ENCODE assay signal across 23 cellular contexts in the genomic region with DNA sequence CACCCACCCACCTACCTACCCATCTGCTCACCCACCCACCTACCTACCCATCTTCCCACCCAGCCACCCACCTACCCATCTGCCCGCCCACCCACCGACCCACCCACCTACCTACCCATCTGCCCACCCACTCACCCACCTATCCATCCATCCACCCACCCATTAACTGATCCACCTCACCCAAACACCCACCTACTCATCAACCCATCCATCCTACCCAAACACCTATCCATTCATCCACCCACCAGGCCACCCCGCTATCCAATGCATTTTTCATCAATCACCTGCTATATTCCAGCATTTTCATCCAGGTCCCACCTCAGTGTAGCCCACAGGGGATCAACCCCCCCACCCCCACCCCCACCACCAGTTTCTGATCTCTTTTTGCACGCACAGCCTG.
"Had no signal": no experiment of that assay in that cellular context is flagged by ENCODE, and none has a peak within 500 bp of the region (broad histone marks: within the 10 kb centered on the region; RNA-seq: fewer than 3 reads in every experiment).

No MANE protein-coding gene starts in this region.

- H3K4me3 ChIP-seq: left ventricle myocardium inferior, lung, pancreas, prostate gland, smooth muscle cell, suprapubic skin, thoracic aorta, tibial artery, vagina had no signal

- H3K27me3 ChIP-seq: pancreas, suprapubic skin, tibial artery, vagina had no signal

- H3K9me3 Mint-ChIP-seq: immature natural killer cell; memory B cell; naive thymus-derived CD8-positive, alpha-beta T cell; nephron; neural crest cell; stimulated activated naive CD8-positive, alpha-beta T cell treated with anti-CD3 and anti-CD28 coated beads, Interleukin-15, Interleukin-2, amounts not matched to agents 100 ng/mL and 50 ng/mL, for 24 hours had no signal

- H3K4me1 ChIP-seq: left ventricle myocardium inferior, pancreas, prostate gland had no signal

- H3K27me3 Mint-ChIP-seq: naive thymus-derived CD8-positive, alpha-beta T cell; stimulated activated naive CD8-positive, alpha-beta T cell treated with anti-CD3 and anti-CD28 coated beads, Interleukin-15, Interleukin-2, amounts not matched to agents 100 ng/mL and 50 ng/mL, for 24 hours had no signal

- H3K36me3 ChIP-seq: left ventricle myocardium inferior, pancreas, prostate gland, suprapubic skin, thoracic aorta, tibial artery, vagina had no signal

- H3K27ac ChIP-seq: left ventricle myocardium inferior, pancreas, prostate gland, suprapubic skin, thoracic aorta, vagina had no signal

- H3K27ac Mint-ChIP-seq: immature natural killer cell; memory B cell; naive thymus-derived CD8-positive, alpha-beta T cell; stimulated activated naive CD8-positive, alpha-beta T cell treated with anti-CD3 and anti-CD28 coated beads, Interleukin-15, Interleukin-2, amounts not matched to agents 100 ng/mL and 50 ng/mL, for 24 hours had no signal

- H3K4me3 Mint-ChIP-seq: immature natural killer cell; memory B cell; naive thymus-derived CD8-positive, alpha-beta T cell; nephron; neural crest cell; stimulated activated naive CD8-positive, alpha-beta T cell treated with anti-CD3 and anti-CD28 coated beads, Interleukin-15, Interleukin-2, amounts not matched to agents 100 ng/mL and 50 ng/mL, for 24 hours had no signal

- H3K9me3 ChIP-seq: left ventricle myocardium inferior, pancreas, prostate gland, suprapubic skin, thoracic aorta, tibial artery, vagina had no signal

- ATAC-seq: naive thymus-derived CD8-positive, alpha-beta T cell; pancreas; right cardiac atrium had no signal

- H3K36me3 Mint-ChIP-seq: immature natural killer cell; memory B cell; naive thymus-derived CD8-positive, alpha-beta T cell had no signal

- H3K4me1 Mint-ChIP-seq: immature natural killer cell, memory B cell had no signal

- DNase-seq: immature natural killer cell; left ventricle myocardium inferior; pancreas; retina; stimulated activated CD4-positive, alpha-beta T cell treated with anti-CD3 and anti-CD28 coated beads, Interleukin-12 subunit alpha, Interleukin-12 subunit beta, amount 100 ng/mL, for 4 hours; stimulated activated CD4-positive, alpha-beta T cell treated with anti-CD3 and anti-CD28 coated beads, Interleukin-15, amount 100 ng/mL, for 24 hours; stimulated activated CD4-positive, alpha-beta T cell treated with anti-CD3 and anti-CD28 coated beads, Interleukin-2, amount 100 ng/mL, for 24 hours; stimulated activated CD4-positive, alpha-beta T cell treated with anti-CD3 and anti-CD28 coated beads, Interleukin-4, amount 100 ng/mL, for 1 hour; stimulated activated naive CD4-positive, alpha-beta T cell; trophoblast cell had no signal
